In the genomic region with DNA sequence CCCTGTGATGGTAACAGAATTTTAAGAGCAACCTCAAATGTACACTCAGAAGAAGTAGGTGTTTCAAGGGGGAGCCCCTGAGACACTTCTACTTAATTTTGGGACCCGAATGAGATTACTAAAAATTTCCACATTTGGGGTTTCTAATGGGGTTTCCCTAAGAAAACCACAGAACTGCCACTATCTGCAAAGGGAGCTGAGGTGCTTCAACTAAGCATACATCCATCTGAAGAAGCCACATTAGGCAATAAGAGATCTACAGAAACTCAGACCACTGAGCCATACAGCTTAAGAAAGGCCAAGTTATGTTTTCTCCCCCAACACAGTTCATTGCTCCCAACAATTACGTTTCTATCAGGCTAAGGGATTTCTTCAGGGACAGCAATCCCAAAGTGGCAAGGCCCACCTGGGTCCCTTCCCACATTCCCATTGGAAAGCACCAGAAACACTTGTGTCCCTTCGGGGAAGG, we compare ENCODE assay signal across 8 cellular contexts. TPM values are rescaled to one million over a fixed set of nuclear protein-coding genes. Genes with fewer than 3 reads are reported as not detected.
DNase-seq lines count a peak whose midpoint lies in the region; ATAC-seq, FAIRE-seq and TF ChIP-seq lines count a peak whose summit lies in the region.

No MANE protein-coding gene starts in this region.

- no peak for TF ChIP-seq CTCF in D721Med (IDR thresholded peaks at IDR 0.05; ENCODE audit: insufficient read depth, missing control alignments)

- peak; percentile 37 for DNase-seq in activated naive CD8-positive, alpha-beta T cell treated with anti-CD3 and anti-CD28 coated beads for 36 hours
- DNase-seq in naive B cell, result peak; percentile 31
- no peak for DNase-seq in D721Med (ENCODE audit: insufficient read length, low spot score)
- DNase-seq in NCI-H1417 treated with DMSO at 0.1 percent for 48 hours (lab: John Stamatoyannopoulos, UW), result no peak
- DNase-seq in stimulated activated CD8-positive, alpha-beta memory T cell treated with anti-CD3 and anti-CD28 coated beads, Interleukin-4, amount 100 ng/mL, for 48 hours, result no peak

- no peaks in the 10 kb centered on the region for H3K27me3 Mint-ChIP-seq in activated naive CD8-positive, alpha-beta T cell treated with anti-CD3 and anti-CD28 coated beads for 36 hours
- no peaks in the 10 kb centered on the region for H3K27me3 Mint-ChIP-seq in naive B cell

- no peak for FAIRE-seq in D721Med (lab: Jason Lieb, UNC)

- H3K36me3 Mint-ChIP-seq in activated naive CD8-positive, alpha-beta T cell treated with anti-CD3 and anti-CD28 coated beads for 36 hours, result peaks cover 96% of the 10 kb centered on the region
- H3K36me3 Mint-ChIP-seq in naive B cell, result peaks cover 5 to 16% of the 10 kb centered on the region in 2 donors

- H3K27ac Mint-ChIP-seq in activated naive CD8-positive, alpha-beta T cell treated with anti-CD3 and anti-CD28 coated beads for 36 hours, result peak overlapping the region; percentile 97
- H3K27ac Mint-ChIP-seq in naive B cell, result peak overlapping the region in 4 of 6 donors; percentile 47 to 74 (median 63)

- H3K4me3 Mint-ChIP-seq in activated naive CD8-positive, alpha-beta T cell treated with anti-CD3 and anti-CD28 coated beads for 36 hours, result peak overlapping the region; percentile 95
- H3K4me3 Mint-ChIP-seq in naive B cell, result peak overlapping the region in 7 of 8 donors; percentile 15 to 79 (median 54)

- no peaks in the 10 kb centered on the region for H3K9me3 Mint-ChIP-seq in activated naive CD8-positive, alpha-beta T cell treated with anti-CD3 and anti-CD28 coated beads for 36 hours
- no peaks in the 10 kb centered on the region for H3K9me3 Mint-ChIP-seq in naive B cell

- peaks cover 54% of the 10 kb centered on the region for H3K4me1 Mint-ChIP-seq in activated naive CD8-positive, alpha-beta T cell treated with anti-CD3 and anti-CD28 coated beads for 36 hours
- peaks cover 62 to 87% (median 70%) of the 10 kb centered on the region in 3 donors for H3K4me1 Mint-ChIP-seq in naive B cell

- ATAC-seq in GM18868 (IDR thresholded peaks at IDR 0.05; ENCODE audit: unreplicated experiment), result peak; percentile 66
- peak; percentile 34 for ATAC-seq in HG02973 (IDR thresholded peaks at IDR 0.05; ENCODE audit: unreplicated experiment)
- peak; percentile 57 to 64 for ATAC-seq in naive B cell (ENCODE audit: low read depth in 2 of 2)
- no peak for ATAC-seq in GM21825 (IDR thresholded peaks at IDR 0.05; ENCODE audit: unreplicated experiment)

RNA-seq across cellular contexts. Expression of gene BCL2L1, which starts 5.2 kb away (rescaled TPM):
- 100 to 1,000 TPM; 196 to 206 TPM for total RNA-seq in activated naive CD8-positive, alpha-beta T cell treated with anti-CD3 and anti-CD28 coated beads for 36 hours
- 10 to 100 TPM in 1 of 6 donors, 1 to 10 TPM in 5; 6.2 to 13.0 (median 8.9) TPM for polyA plus RNA-seq in naive B cell (ENCODE audit: low read depth in 6 of 6)

RNA-seq across cellular contexts. Expression of gene TPX2, which starts 21.6 kb away (rescaled TPM):
- 100 to 1,000 TPM; 111 TPM for total RNA-seq in activated naive CD8-positive, alpha-beta T cell treated with anti-CD3 and anti-CD28 coated beads for 36 hours
- under 1 TPM in 5 of 6 donors, not detected in 1; 0.08 to 0.44 (median 0.18) TPM for polyA plus RNA-seq in naive B cell (ENCODE audit: low read depth in 6 of 6)

Comparison
In these comparisons a context has a peak if more than half of its experiments do, and no peak if none do; other contexts are left out.
1. DNase-seq: peak in activated naive CD8-positive, alpha-beta T cell treated with anti-CD3 and anti-CD28 coated beads for 36 hours (single experiment) and naive B cell (single experiment); none in D721Med (single experiment), NCI-H1417 treated with DMSO at 0.1 percent for 48 hours (single experiment) and stimulated activated CD8-positive, alpha-beta memory T cell treated with anti-CD3 and anti-CD28 coated beads, Interleukin-4, amount 100 ng/mL, for 48 hours (single experiment).